Comparison of ENCODE assay signal across 23 cellular contexts in the genomic region with DNA sequence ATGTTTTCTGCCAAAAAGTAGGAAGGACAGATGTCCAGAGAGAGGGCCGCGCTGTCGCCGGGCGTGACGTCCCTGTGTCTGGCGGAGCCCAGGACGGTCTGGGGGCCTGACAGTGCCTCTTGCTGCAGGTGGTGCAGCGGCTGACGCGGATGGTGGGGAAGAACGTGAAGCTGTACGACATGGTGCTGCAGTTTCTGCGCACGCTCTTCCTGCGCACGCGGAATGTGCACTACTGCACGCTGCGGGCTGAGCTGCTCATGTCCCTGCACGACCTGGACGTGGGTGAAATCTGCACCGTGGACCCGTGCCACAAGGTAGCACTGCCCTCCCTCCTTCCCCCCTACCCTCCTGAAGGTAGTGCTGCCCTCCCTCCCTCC. TPM values are rescaled to one million over a fixed set of nuclear protein-coding genes. Genes with fewer than 3 reads are reported as not detected.
DNase-seq lines count a peak whose midpoint lies in the region; ATAC-seq, FAIRE-seq and TF ChIP-seq lines count a peak whose summit lies in the region.
"Had no signal": no experiment of that assay in that cellular context is flagged by ENCODE, and none has a peak within 500 bp of the region (broad histone marks: within the 10 kb centered on the region; RNA-seq: fewer than 3 reads in every experiment).

No MANE protein-coding gene starts in this region.

- H2AFZ ChIP-seq in endothelial cell of umbilical vein (ENCODE audit: low read depth, low read length), result no peak overlapping the region
- H2AFZ ChIP-seq: GM23338 had no signal

- H3K9me1 ChIP-seq in endothelial cell of umbilical vein (replicated peaks; ENCODE audit: control insufficient read depth, extremely low read depth, insufficient read depth, low read length), result no peaks in the 10 kb centered on the region

- H3K9me3 ChIP-seq in endothelial cell of umbilical vein (replicated peaks; ENCODE audit: control insufficient read depth, insufficient read depth, low read length), result no peaks in the 10 kb centered on the region
- no peaks in the 10 kb centered on the region for H3K9me3 ChIP-seq in mucosa of descending colon
- no peaks in the 10 kb centered on the region for H3K9me3 ChIP-seq in upper lobe of right lung

- H3K27me3 ChIP-seq in endothelial cell of umbilical vein (ENCODE audit: control insufficient read depth in 2 of 2, insufficient read depth in 2 of 2, low read length in 2 of 2), result no peaks in the 10 kb centered on the region
- H3K27me3 ChIP-seq in upper lobe of right lung, result no peaks in the 10 kb centered on the region

- no peak overlapping the region for H3K4me2 ChIP-seq in endothelial cell of umbilical vein (ENCODE audit: insufficient read depth, low read length)
- H3K4me2 ChIP-seq: GM23338, KMS-11 had no signal

- H3K9me3 Mint-ChIP-seq in activated CD8-positive, alpha-beta T cell treated with anti-CD3 and anti-CD28 coated beads for 36 hours, result no peaks in the 10 kb centered on the region
- H3K9me3 Mint-ChIP-seq in activated naive CD4-positive, alpha-beta T cell treated with anti-CD3 and anti-CD28 coated beads, Interleukin-2, amount 10 ng/mL, durations not matched to agents 7 days and 5 days, result no peaks in the 10 kb centered on the region
- H3K9me3 Mint-ChIP-seq: CD4-positive, alpha-beta T cell; GM23338 had no signal

- H3K4me3 Mint-ChIP-seq in activated CD8-positive, alpha-beta T cell treated with anti-CD3 and anti-CD28 coated beads for 36 hours, result no peak overlapping the region
- no peak overlapping the region for H3K4me3 Mint-ChIP-seq in activated naive CD4-positive, alpha-beta T cell treated with anti-CD3 and anti-CD28 coated beads, Interleukin-2, amount 10 ng/mL, durations not matched to agents 7 days and 5 days
- H3K4me3 Mint-ChIP-seq: CD4-positive, alpha-beta T cell; GM23338 had no signal

- peak; percentile 10 for ATAC-seq in mucosa of descending colon
- ATAC-seq in upper lobe of right lung, result no peak
- no peak for ATAC-seq in activated CD8-positive, alpha-beta T cell treated with anti-CD3 and anti-CD28 coated beads for 36 hours
- ATAC-seq in GM18502 (IDR thresholded peaks at IDR 0.05; ENCODE audit: poor library complexity, unreplicated experiment), result no peak

- intact Hi-C loops in endothelial cell of umbilical vein (cut with micrococcal nuclease) (loop anchor here (1.0 kb wide), 1 partner anchor 27 kb away; no protein-coding TSS in a partner anchor), mucosa of descending colon (cut with DNase I, micrococcal nuclease) (no loop called here), upper lobe of right lung (cut with DNase I) (no loop called here)
- intact Hi-C loops in activated CD8-positive, alpha-beta T cell treated with anti-CD3 and anti-CD28 coated beads for 36 hours (cut with micrococcal nuclease), result no loop called here

- no peak overlapping the region for H3K4me3 ChIP-seq in endothelial cell of umbilical vein (replicated peaks in 1 of 3; ENCODE audit: insufficient read depth in 1 of 3, low read depth in 1 of 3, low read length in 3 of 3)
- no peak overlapping the region for H3K4me3 ChIP-seq in mucosa of descending colon
- no peak overlapping the region for H3K4me3 ChIP-seq in upper lobe of right lung
- H3K4me3 ChIP-seq: GM23338 had no signal

- H3K36me3 ChIP-seq in endothelial cell of umbilical vein (ENCODE audit: control insufficient read depth in 2 of 2, extremely low read depth in 1 of 2, insufficient read depth in 2 of 2, low read length in 2 of 2), result peaks cover 2 to 25% of the 10 kb centered on the region in 2 experiments
- peaks cover 3% of the 10 kb centered on the region for H3K36me3 ChIP-seq in mucosa of descending colon (ENCODE audit: low read depth)
- H3K36me3 ChIP-seq in upper lobe of right lung, result peaks cover 45% of the 10 kb centered on the region

- H3K36me3 Mint-ChIP-seq in activated CD8-positive, alpha-beta T cell treated with anti-CD3 and anti-CD28 coated beads for 36 hours (ENCODE audit: low read depth), result peaks cover 19% of the 10 kb centered on the region
- H3K36me3 Mint-ChIP-seq in activated naive CD4-positive, alpha-beta T cell treated with anti-CD3 and anti-CD28 coated beads, Interleukin-2, amount 10 ng/mL, durations not matched to agents 7 days and 5 days, result peaks cover 28% of the 10 kb centered on the region

- H3K27me3 Mint-ChIP-seq in activated CD8-positive, alpha-beta T cell treated with anti-CD3 and anti-CD28 coated beads for 36 hours, result no peaks in the 10 kb centered on the region
- H3K27me3 Mint-ChIP-seq in activated naive CD4-positive, alpha-beta T cell treated with anti-CD3 and anti-CD28 coated beads, Interleukin-2, amount 10 ng/mL, durations not matched to agents 7 days and 5 days, result no peaks in the 10 kb centered on the region
- H3K27me3 Mint-ChIP-seq: CD4-positive, alpha-beta T cell had no signal

- no peak for DNase-seq in endothelial cell of umbilical vein (ENCODE audit: low read depth, low spot score)
- peak in 1 of 3 donors; percentile 28 for DNase-seq in mucosa of descending colon
- peak; percentile 63 for DNase-seq in upper lobe of right lung
- DNase-seq in activated CD8-positive, alpha-beta T cell treated with anti-CD3 and anti-CD28 coated beads for 36 hours, result no peak
- DNase-seq in activated naive CD4-positive, alpha-beta T cell treated with anti-CD3 and anti-CD28 coated beads, Interleukin-2, amount 10 ng/mL, durations not matched to agents 7 days and 5 days, result no peak
- DNase-seq: CD4-positive, alpha-beta T cell; COR-L47; DMS 273 treated with DMSO at 0.1 percent for 48 hours; DMS79 treated with DMSO at 0.1 percent for 48 hours; HCEC 1CT; MV-4-11; NCI-H1105 treated with DMSO at 0.1 percent for 48 hours; NCI-H2081; NCI-H526; OCI-M1; SHP77 had no signal

- H3K27ac ChIP-seq in VCaP (peak overlapping the region; percentile 22; the same call in 1 of the 2 replicates), endothelial cell of umbilical vein (ENCODE audit: insufficient read depth, low read depth, low read length) (no peak overlapping the region), upper lobe of right lung (no peak overlapping the region)
- H3K27ac ChIP-seq: KMS-11 had no signal

- no peak overlapping the region for H3K27ac Mint-ChIP-seq in activated CD8-positive, alpha-beta T cell treated with anti-CD3 and anti-CD28 coated beads for 36 hours
- H3K27ac Mint-ChIP-seq in activated naive CD4-positive, alpha-beta T cell treated with anti-CD3 and anti-CD28 coated beads, Interleukin-2, amount 10 ng/mL, durations not matched to agents 7 days and 5 days, result no peak overlapping the region
- H3K27ac Mint-ChIP-seq: CD4-positive, alpha-beta T cell; GM23338 had no signal

- H3K4me1 Mint-ChIP-seq in activated CD8-positive, alpha-beta T cell treated with anti-CD3 and anti-CD28 coated beads for 36 hours (ENCODE audit: low read depth), result no peaks in the 10 kb centered on the region
- H3K4me1 Mint-ChIP-seq in activated naive CD4-positive, alpha-beta T cell treated with anti-CD3 and anti-CD28 coated beads, Interleukin-2, amount 10 ng/mL, durations not matched to agents 7 days and 5 days, result peaks cover 4% of the 10 kb centered on the region

- POLR2A ChIA-PET in endothelial cell of umbilical vein (lab: Charles Lee), result no interaction called here
- POLR2A ChIA-PET in activated CD8-positive, alpha-beta T cell treated with anti-CD3 and anti-CD28 coated beads for 36 hours (lab: Charles Lee), result no interaction called here

- no peak for TF ChIP-seq POLR2A in endothelial cell of umbilical vein (IDR thresholded peaks at IDR 0.05; ENCODE audit: low read depth, low read length)

- peaks cover 3% of the 10 kb centered on the region for H3K4me1 ChIP-seq in endothelial cell of umbilical vein (ENCODE audit: control insufficient read depth, extremely low read depth, insufficient read depth, low read length)
- H3K4me1 ChIP-seq in mucosa of descending colon (ENCODE audit: low read depth), result peaks cover 6% of the 10 kb centered on the region
- H3K4me1 ChIP-seq in upper lobe of right lung, result peaks cover 3% of the 10 kb centered on the region

- FAIRE-seq in endothelial cell of umbilical vein (lab: Jason Lieb, UNC), result no peak
- FAIRE-seq: GM12891 had no signal

- no TSS peak for BruUV-seq in endothelial cell of umbilical vein (replicated peaks; lab: Mats Ljungman, UMichigan)

- TF ChIP-seq CTCF in VCaP (conservative IDR thresholded peaks at IDR 0.05) (no peak), endothelial cell of umbilical vein (IDR thresholded peaks at IDR 0.05; ENCODE audit: extremely low read depth in 1 of 2, insufficient read depth in 1 of 2, low read depth in 1 of 2, low read length in 2 of 2) (no peak), mucosa of descending colon (IDR thresholded peaks at IDR 0.05) (no peak), upper lobe of right lung (IDR thresholded peaks at IDR 0.05) (no peak)
- no peak for TF ChIP-seq CTCF in activated CD8-positive, alpha-beta T cell treated with anti-CD3 and anti-CD28 coated beads for 36 hours (IDR thresholded peaks at IDR 0.05)

- dilution Hi-C loops in endothelial cell of umbilical vein (cut with MboI; ENCODE audit: extremely low pct_ligation_motif_present, low sequenced_read_pairs), result no loop called here

- H4K20me1 ChIP-seq in endothelial cell of umbilical vein (replicated peaks; ENCODE audit: control insufficient read depth, extremely low read depth, insufficient read depth, low read length), result no peaks in the 10 kb centered on the region

- CTCF ChIA-PET in endothelial cell of umbilical vein (lab: Charles Lee), result interaction anchor here (1.8 to 3.1 kb wide), 3 partner anchors 14 to 140 kb away, joined by 4 to 23 read pairs (median 9); a partner anchor contains a TSS
- CTCF ChIA-PET in activated CD8-positive, alpha-beta T cell treated with anti-CD3 and anti-CD28 coated beads for 36 hours (lab: Charles Lee), result no interaction called here
- CTCF ChIA-PET in activated naive CD4-positive, alpha-beta T cell treated with anti-CD3 and anti-CD28 coated beads, Interleukin-2, amount 10 ng/mL, durations not matched to agents 7 days and 5 days (lab: Charles Lee), result no interaction called here

- no peak overlapping the region for H3K9ac ChIP-seq in endothelial cell of umbilical vein (replicated peaks; ENCODE audit: extremely low read depth, insufficient read depth, low read length)
- H3K9ac ChIP-seq: KMS-11 had no signal

- no peaks in the 10 kb centered on the region for H3K79me2 ChIP-seq in endothelial cell of umbilical vein (ENCODE audit: control insufficient read depth, insufficient read depth, low read length)

RNA-seq across cellular contexts. Expression of a gene that starts 7.8 kb away (rescaled TPM):
- 70.2 and 76.1 TPM in 2 replicates for total RNA-seq in endothelial cell of umbilical vein
- 61.8 and 62.3 TPM in 2 replicates for polyA plus RNA-seq in endothelial cell of umbilical vein
- polyA plus RNA-seq in endothelial cell of umbilical vein (2011; cell fraction: cytosol; rRNA removed), result 58.8 and 77.9 TPM in 2 replicates
- polyA plus RNA-seq in endothelial cell of umbilical vein (2011; cell fraction: nucleus; rRNA removed), result 68.2 and 70.6 TPM in 2 replicates
- polyA plus RNA-seq in endothelial cell of umbilical vein (2012), result 63.3 and 64.5 TPM in 2 replicates
- polyA minus RNA-seq in endothelial cell of umbilical vein, result 33.7 and 42.3 TPM in 2 replicates
- polyA minus RNA-seq in endothelial cell of umbilical vein (2011; cell fraction: cytosol; rRNA and poly(A)+ RNA removed), result 77.9 TPM
- polyA minus RNA-seq in endothelial cell of umbilical vein (2011; cell fraction: nucleus; rRNA and poly(A)+ RNA removed), result 14.0 and 17.6 TPM in 2 replicates
- 10 to 100 TPM; 52.9 to 66.2 (median 60.5) TPM for total RNA-seq in mucosa of descending colon
- 47.2 TPM for total RNA-seq in upper lobe of right lung
- total RNA-seq in activated CD8-positive, alpha-beta T cell treated with anti-CD3 and anti-CD28 coated beads for 36 hours, result 10 to 100 TPM; 50.9 to 54.3 TPM

RNA-seq across cellular contexts. Expression of a gene that starts 11.8 kb away (rescaled TPM):
- total RNA-seq in endothelial cell of umbilical vein, result not detected in 2 replicates
- not detected in 2 replicates for polyA plus RNA-seq in endothelial cell of umbilical vein
- polyA plus RNA-seq in endothelial cell of umbilical vein (2011; cell fraction: cytosol; rRNA removed), result not detected in 2 replicates
- polyA plus RNA-seq in endothelial cell of umbilical vein (2011; cell fraction: nucleus; rRNA removed), result not detected in 2 replicates
- 0.31 TPM in 1 of 2 replicates, not detected in the other for polyA plus RNA-seq in endothelial cell of umbilical vein (2012)
- not detected in 2 replicates for polyA minus RNA-seq in endothelial cell of umbilical vein
- not detected for polyA minus RNA-seq in endothelial cell of umbilical vein (2011; cell fraction: cytosol; rRNA and poly(A)+ RNA removed)
- not detected in 2 replicates for polyA minus RNA-seq in endothelial cell of umbilical vein (2011; cell fraction: nucleus; rRNA and poly(A)+ RNA removed)
- total RNA-seq in mucosa of descending colon, result not detected
- not detected for total RNA-seq in upper lobe of right lung
- not detected for total RNA-seq in activated CD8-positive, alpha-beta T cell treated with anti-CD3 and anti-CD28 coated beads for 36 hours
- total RNA-seq: CD4-positive, alpha-beta T cell; GM23338; HT1080 had no signal
- polyA plus RNA-seq: BJ, GM23338 had no signal

RNA-seq across cellular contexts. Expression of a gene that starts 14.6 kb away (rescaled TPM):
- total RNA-seq in endothelial cell of umbilical vein (46.4 and 48.0 TPM in 2 replicates), mucosa of descending colon (10 to 100 TPM; 23.3 to 48.6 (median 45.3) TPM), upper lobe of right lung (27.4 TPM)
- polyA plus RNA-seq in endothelial cell of umbilical vein, result 32.4 and 45.7 TPM in 2 replicates
- polyA plus RNA-seq in endothelial cell of umbilical vein (2011; cell fraction: cytosol; rRNA removed), result 15.8 and 22.2 TPM in 2 replicates
- 15.9 and 17.7 TPM in 2 replicates for polyA plus RNA-seq in endothelial cell of umbilical vein (2011; cell fraction: nucleus; rRNA removed)
- 15.2 and 25.2 TPM in 2 replicates for polyA plus RNA-seq in endothelial cell of umbilical vein (2012)
- polyA minus RNA-seq in endothelial cell of umbilical vein, result 17.2 and 24.1 TPM in 2 replicates
- polyA minus RNA-seq in endothelial cell of umbilical vein (2011; cell fraction: cytosol; rRNA and poly(A)+ RNA removed), result 22.7 TPM
- 10.6 and 19.4 TPM in 2 replicates for polyA minus RNA-seq in endothelial cell of umbilical vein (2011; cell fraction: nucleus; rRNA and poly(A)+ RNA removed)
- 1 to 10 TPM; 2.9 to 3.0 TPM for total RNA-seq in activated CD8-positive, alpha-beta T cell treated with anti-CD3 and anti-CD28 coated beads for 36 hours

RNA-seq across cellular contexts. Expression of a gene that starts 21.8 kb away (rescaled TPM):
- total RNA-seq in endothelial cell of umbilical vein, result 546 and 558 TPM in 2 replicates
- 418 and 439 TPM in 2 replicates for polyA plus RNA-seq in endothelial cell of umbilical vein
- polyA plus RNA-seq in endothelial cell of umbilical vein (2011; cell fraction: cytosol; rRNA removed), result 440 and 482 TPM in 2 replicates
- polyA plus RNA-seq in endothelial cell of umbilical vein (2011; cell fraction: nucleus; rRNA removed), result 302 and 352 TPM in 2 replicates
- 344 and 522 TPM in 2 replicates for polyA plus RNA-seq in endothelial cell of umbilical vein (2012)
- 231 and 299 TPM in 2 replicates for polyA minus RNA-seq in endothelial cell of umbilical vein
- 405 TPM for polyA minus RNA-seq in endothelial cell of umbilical vein (2011; cell fraction: cytosol; rRNA and poly(A)+ RNA removed)
- polyA minus RNA-seq in endothelial cell of umbilical vein (2011; cell fraction: nucleus; rRNA and poly(A)+ RNA removed), result 104 and 126 TPM in 2 replicates
- 100 to 1,000 TPM; 286 to 379 (median 332) TPM for total RNA-seq in mucosa of descending colon
- 191 TPM for total RNA-seq in upper lobe of right lung
- total RNA-seq in activated CD8-positive, alpha-beta T cell treated with anti-CD3 and anti-CD28 coated beads for 36 hours, result 100 to 1,000 TPM; 228 to 230 TPM

RNA-seq across cellular contexts. Expression of a gene that starts 32.2 kb away (rescaled TPM):
- total RNA-seq in endothelial cell of umbilical vein (not detected in 2 replicates), mucosa of descending colon (not detected), upper lobe of right lung (0.23 TPM)
- not detected in 2 replicates for polyA plus RNA-seq in endothelial cell of umbilical vein
- polyA plus RNA-seq in endothelial cell of umbilical vein (2011; cell fraction: cytosol; rRNA removed), result not detected in 2 replicates
- polyA plus RNA-seq in endothelial cell of umbilical vein (2011; cell fraction: nucleus; rRNA removed), result not detected in 2 replicates
- 0.15 TPM in 1 of 2 replicates, not detected in the other for polyA plus RNA-seq in endothelial cell of umbilical vein (2012)
- not detected in 2 replicates for polyA minus RNA-seq in endothelial cell of umbilical vein
- polyA minus RNA-seq in endothelial cell of umbilical vein (2011; cell fraction: cytosol; rRNA and poly(A)+ RNA removed), result 0.41 TPM
- polyA minus RNA-seq in endothelial cell of umbilical vein (2011; cell fraction: nucleus; rRNA and poly(A)+ RNA removed), result not detected in 2 replicates
- not detected for total RNA-seq in activated CD8-positive, alpha-beta T cell treated with anti-CD3 and anti-CD28 coated beads for 36 hours
- total RNA-seq: CD4-positive, alpha-beta T cell; GM23338; HT1080 had no signal
- polyA plus RNA-seq: BJ, GM23338 had no signal
